In genomic region chr10:89213191-89213808, GRCh38 we compare ENCODE assay signal across 1 cellular context.
TF ChIP-seq lines count a peak whose summit lies in the region.

No MANE protein-coding gene starts in this region.

TF ChIP-seq in WTC11, 78 proteins besides CTCF, POLR2A, EP300 and RAD21 (continued from another document):
- no peak for TF ChIP-seq ARID4B (CRISPR knock-in tag; IDR thresholded peaks at IDR 0.05; ENCODE audit: borderline replicate concordance)
- no peak for TF ChIP-seq ELF4 (CRISPR knock-in tag; IDR thresholded peaks at IDR 0.05; ENCODE audit: low read depth)
- TF ChIP-seq, protein P1, sequence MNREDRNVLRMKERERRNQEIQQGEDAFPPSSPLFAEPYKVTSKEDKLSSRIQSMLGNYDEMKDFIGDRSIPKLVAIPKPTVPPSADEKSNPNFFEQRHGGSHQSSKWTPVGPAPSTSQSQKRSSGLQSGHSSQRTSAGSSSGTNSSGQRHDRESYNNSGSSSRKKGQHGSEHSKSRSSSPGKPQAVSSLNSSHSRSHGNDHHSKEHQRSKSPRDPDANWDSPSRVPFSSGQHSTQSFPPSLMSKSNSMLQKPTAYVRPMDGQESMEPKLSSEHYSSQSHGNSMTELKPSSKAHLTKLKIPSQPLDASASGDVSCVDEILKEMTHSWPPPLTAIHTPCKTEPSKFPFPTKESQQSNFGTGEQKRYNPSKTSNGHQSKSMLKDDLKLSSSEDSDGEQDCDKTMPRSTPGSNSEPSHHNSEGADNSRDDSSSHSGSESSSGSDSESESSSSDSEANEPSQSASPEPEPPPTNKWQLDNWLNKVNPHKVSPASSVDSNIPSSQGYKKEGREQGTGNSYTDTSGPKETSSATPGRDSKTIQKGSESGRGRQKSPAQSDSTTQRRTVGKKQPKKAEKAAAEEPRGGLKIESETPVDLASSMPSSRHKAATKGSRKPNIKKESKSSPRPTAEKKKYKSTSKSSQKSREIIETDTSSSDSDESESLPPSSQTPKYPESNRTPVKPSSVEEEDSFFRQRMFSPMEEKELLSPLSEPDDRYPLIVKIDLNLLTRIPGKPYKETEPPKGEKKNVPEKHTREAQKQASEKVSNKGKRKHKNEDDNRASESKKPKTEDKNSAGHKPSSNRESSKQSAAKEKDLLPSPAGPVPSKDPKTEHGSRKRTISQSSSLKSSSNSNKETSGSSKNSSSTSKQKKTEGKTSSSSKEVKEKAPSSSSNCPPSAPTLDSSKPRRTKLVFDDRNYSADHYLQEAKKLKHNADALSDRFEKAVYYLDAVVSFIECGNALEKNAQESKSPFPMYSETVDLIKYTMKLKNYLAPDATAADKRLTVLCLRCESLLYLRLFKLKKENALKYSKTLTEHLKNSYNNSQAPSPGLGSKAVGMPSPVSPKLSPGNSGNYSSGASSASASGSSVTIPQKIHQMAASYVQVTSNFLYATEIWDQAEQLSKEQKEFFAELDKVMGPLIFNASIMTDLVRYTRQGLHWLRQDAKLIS (CRISPR knock-in tag; IDR thresholded peaks at IDR 0.05; ENCODE audit: borderline replicate concordance), result no peak
- TF ChIP-seq ZNF232 (CRISPR knock-in tag; IDR thresholded peaks at IDR 0.05), result no peak
- no peak for TF ChIP-seq SOX15 (CRISPR knock-in tag; IDR thresholded peaks at IDR 0.05)
- no peak for TF ChIP-seq NR3C1 (CRISPR knock-in tag; conservative IDR thresholded peaks at IDR 0.05; ENCODE audit: low read depth)
- no peak for TF ChIP-seq NR1H2 (CRISPR knock-in tag; IDR thresholded peaks at IDR 0.05)
- no peak for TF ChIP-seq ERG (CRISPR knock-in tag; IDR thresholded peaks at IDR 0.05)
- no peak for TF ChIP-seq GTF2I (CRISPR knock-in tag; conservative IDR thresholded peaks at IDR 0.05)
- TF ChIP-seq TCF7 (CRISPR knock-in tag; IDR thresholded peaks at IDR 0.05; ENCODE audit: low read depth), result no peak
- TF ChIP-seq, protein P2, sequence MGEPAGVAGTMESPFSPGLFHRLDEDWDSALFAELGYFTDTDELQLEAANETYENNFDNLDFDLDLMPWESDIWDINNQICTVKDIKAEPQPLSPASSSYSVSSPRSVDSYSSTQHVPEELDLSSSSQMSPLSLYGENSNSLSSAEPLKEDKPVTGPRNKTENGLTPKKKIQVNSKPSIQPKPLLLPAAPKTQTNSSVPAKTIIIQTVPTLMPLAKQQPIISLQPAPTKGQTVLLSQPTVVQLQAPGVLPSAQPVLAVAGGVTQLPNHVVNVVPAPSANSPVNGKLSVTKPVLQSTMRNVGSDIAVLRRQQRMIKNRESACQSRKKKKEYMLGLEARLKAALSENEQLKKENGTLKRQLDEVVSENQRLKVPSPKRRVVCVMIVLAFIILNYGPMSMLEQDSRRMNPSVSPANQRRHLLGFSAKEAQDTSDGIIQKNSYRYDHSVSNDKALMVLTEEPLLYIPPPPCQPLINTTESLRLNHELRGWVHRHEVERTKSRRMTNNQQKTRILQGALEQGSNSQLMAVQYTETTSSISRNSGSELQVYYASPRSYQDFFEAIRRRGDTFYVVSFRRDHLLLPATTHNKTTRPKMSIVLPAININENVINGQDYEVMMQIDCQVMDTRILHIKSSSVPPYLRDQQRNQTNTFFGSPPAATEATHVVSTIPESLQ (CRISPR knock-in tag; IDR thresholded peaks at IDR 0.05), result no peak
- TF ChIP-seq, protein P3, sequence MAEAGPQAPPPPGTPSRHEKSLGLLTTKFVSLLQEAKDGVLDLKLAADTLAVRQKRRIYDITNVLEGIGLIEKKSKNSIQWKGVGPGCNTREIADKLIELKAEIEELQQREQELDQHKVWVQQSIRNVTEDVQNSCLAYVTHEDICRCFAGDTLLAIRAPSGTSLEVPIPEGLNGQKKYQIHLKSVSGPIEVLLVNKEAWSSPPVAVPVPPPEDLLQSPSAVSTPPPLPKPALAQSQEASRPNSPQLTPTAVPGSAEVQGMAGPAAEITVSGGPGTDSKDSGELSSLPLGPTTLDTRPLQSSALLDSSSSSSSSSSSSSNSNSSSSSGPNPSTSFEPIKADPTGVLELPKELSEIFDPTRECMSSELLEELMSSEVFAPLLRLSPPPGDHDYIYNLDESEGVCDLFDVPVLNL (CRISPR knock-in tag; IDR thresholded peaks at IDR 0.05; ENCODE audit: borderline replicate concordance, low read depth), result no peak
- TF ChIP-seq ESRRA (CRISPR knock-in tag; IDR thresholded peaks at IDR 0.05; ENCODE audit: borderline replicate concordance), result no peak
